Comparison of ENCODE assay signal across 9 cellular contexts in genomic region chr10:78774999-78775711, GRCh38.
DNase-seq lines count a peak whose midpoint lies in the region; ATAC-seq and TF ChIP-seq lines count a peak whose summit lies in the region.
"Had no signal": no experiment of that assay in that cellular context is flagged by ENCODE, and none has a peak within 500 bp of the region (broad histone marks: within the 10 kb centered on the region; RNA-seq: fewer than 3 reads in every experiment).

No MANE protein-coding gene starts in this region.

- no peaks in the 10 kb centered on the region for H3K79me2 ChIP-seq in mammary epithelial cell (ENCODE audit: insufficient read depth, low read length)

- CTCF ChIA-PET in mammary epithelial cell (lab: Charles Lee; ENCODE audit: low non-redundant PET), result no interaction called here
- CTCF ChIA-PET in MCF 10A (lab: Yijun Ruan, JAX), result interaction anchor here (0.6 to 1.3 kb wide), 4 partner anchors 67 to 422 kb away, joined by 3 to 4 read pairs (median 3); no protein-coding TSS in a partner anchor

- no peaks in the 10 kb centered on the region for H3K9me3 Mint-ChIP-seq in MCF 10A (ENCODE audit: unreplicated experiment)
- H3K9me3 Mint-ChIP-seq: memory B cell had no signal

- H3K4me2 ChIP-seq in mammary epithelial cell (ENCODE audit: insufficient read depth, low read depth, low read length), result no peak overlapping the region

- H4K20me1 ChIP-seq in mammary epithelial cell (ENCODE audit: insufficient read depth, low read length), result no peaks in the 10 kb centered on the region

- H3K9me3 ChIP-seq in mammary epithelial cell (replicated peaks; ENCODE audit: insufficient read depth, low read length), result no peaks in the 10 kb centered on the region
- H3K9me3 ChIP-seq in mucosa of rectum (ENCODE audit: control insufficient read depth in 2 of 2, low read length in 2 of 2), result no peaks in the 10 kb centered on the region
- no peaks in the 10 kb centered on the region for H3K9me3 ChIP-seq in upper lobe of right lung

- H2AFZ ChIP-seq in mammary epithelial cell (ENCODE audit: low read depth, low read length), result peak overlapping the region; percentile 39

- BruUV-seq in mammary epithelial cell (replicated peaks; lab: Mats Ljungman, UMichigan) (no TSS peak), MCF 10A (replicated peaks; lab: Mats Ljungman, UMichigan) (no TSS peak)

- no peak for ATAC-seq in upper lobe of right lung

- no peaks in the 10 kb centered on the region for H3K4me1 Mint-ChIP-seq in MCF 10A (ENCODE audit: insufficient read depth, unreplicated experiment)

- H3K27ac ChIP-seq in mammary epithelial cell (ENCODE audit: insufficient read depth, low read depth, low read length), result no peak overlapping the region
- H3K27ac ChIP-seq in mucosa of rectum (ENCODE audit: low read depth in 2 of 2, low read length in 2 of 2), result peak overlapping the region; percentile 50 to 67
- H3K27ac ChIP-seq in upper lobe of right lung, result peak overlapping the region; percentile 58
- peak overlapping the region in 11 of 59 donors; percentile 8 to 72 (median 33) for H3K27ac ChIP-seq in dorsolateral prefrontal cortex

- H3K9ac ChIP-seq in mammary epithelial cell (ENCODE audit: insufficient read depth, low read length) (no peak overlapping the region), mucosa of rectum (ENCODE audit: low read depth in 1 of 2, low read length in 2 of 2) (no peak overlapping the region)

- in situ Hi-C loops in mammary epithelial cell (cut with MboI; ENCODE audit: low sequenced_read_pairs in 2 of 2), result no loop called here

- H3K27me3 ChIP-seq in mammary epithelial cell (ENCODE audit: insufficient read depth, low read length) (no peaks in the 10 kb centered on the region), mucosa of rectum (ENCODE audit: control insufficient read depth in 2 of 2, insufficient read depth in 2 of 2, low read length in 2 of 2) (no peaks in the 10 kb centered on the region), upper lobe of right lung (no peaks in the 10 kb centered on the region), dorsolateral prefrontal cortex (no peaks in the 10 kb centered on the region)

- dilution Hi-C loops in mammary epithelial cell (cut with HindIII; ENCODE audit: low sequenced_read_pairs), result no loop called here

- 77% methylated on average over 13 of the region's 14 CpGs for WGBS in mammary epithelial cell (ENCODE audit: low coverage, missing lambda C conversion rate)

- H3K4me3 ChIP-seq in mammary epithelial cell (replicated peaks in 1 of 3; ENCODE audit: insufficient read depth in 1 of 3, low read depth in 2 of 3, low read length in 3 of 3), result no peak overlapping the region
- H3K4me3 ChIP-seq in mucosa of rectum (ENCODE audit: low read length in 2 of 2), result no peak overlapping the region
- no peak overlapping the region for H3K4me3 ChIP-seq in upper lobe of right lung
- no peak overlapping the region for H3K4me3 ChIP-seq in dorsolateral prefrontal cortex

- no peak for TF ChIP-seq CTCF in mammary epithelial cell (conservative IDR thresholded peaks at IDR 0.05 in 1 of 2, IDR thresholded peaks at IDR 0.05 in 1 of 2; ENCODE audit: extremely low read depth in 1 of 2, insufficient read depth in 1 of 2, low read depth in 1 of 2, low read length in 2 of 2)
- TF ChIP-seq CTCF in MCF 10A (IDR thresholded peaks at IDR 0.05; ENCODE audit: unreplicated experiment), result no peak
- no peak for TF ChIP-seq CTCF in upper lobe of right lung (IDR thresholded peaks at IDR 0.05)
- TF ChIP-seq CTCF in dorsolateral prefrontal cortex (IDR thresholded peaks at IDR 0.05 in 54 of 56, conservative IDR thresholded peaks at IDR 0.05 in 2 of 56; ENCODE audit: low read depth in 1 of 56, partially characterized antibody in 56 of 56), result peak in 2 of 56 donors; percentile 6 to 11

- POLR2A ChIA-PET in MCF 10A (lab: Yijun Ruan, JAX), result no interaction called here

- intact Hi-C loops in mammary epithelial cell (cut with micrococcal nuclease) (no loop called here), MCF 10A (cut with micrococcal nuclease) (no loop called here), upper lobe of right lung (cut with DNase I) (no loop called here), dorsolateral prefrontal cortex (cut with DNase I) (loop anchor here (5.0 to 10.0 kb wide), 4 partner anchors 197 to 473 kb away; partner anchors contain the start of gene ZMIZ1 (in 1 of the 2))

- no peak overlapping the region for H3K4me3 Mint-ChIP-seq in MCF 10A (ENCODE audit: unreplicated experiment)
- H3K4me3 Mint-ChIP-seq: memory B cell had no signal

- H3K36me3 ChIP-seq in mammary epithelial cell (ENCODE audit: insufficient read depth, low read length), result no peaks in the 10 kb centered on the region
- H3K36me3 ChIP-seq in mucosa of rectum (ENCODE audit: control insufficient read depth in 2 of 2, insufficient read depth in 2 of 2, low read length in 2 of 2), result no peaks in the 10 kb centered on the region
- H3K36me3 ChIP-seq in upper lobe of right lung, result no peaks in the 10 kb centered on the region

- no peaks in the 10 kb centered on the region for H3K27me3 Mint-ChIP-seq in MCF 10A (ENCODE audit: insufficient read depth, unreplicated experiment)

- DNase-seq in mammary epithelial cell (no peak), MCF 10A (ENCODE audit: unreplicated experiment) (no peak), brain pericyte (ENCODE audit: low read depth, low spot score) (peak; percentile 90), upper lobe of right lung (peak; percentile 54), dorsolateral prefrontal cortex (no peak), NCI-H82 (lab: John Stamatoyannopoulos, UW) (no peak)
- no peak for DNase-seq in central memory CD4-positive, alpha-beta T cell

- H3K4me1 ChIP-seq in mammary epithelial cell (ENCODE audit: insufficient read depth, low read length), result peaks cover 4% of the 10 kb centered on the region
- H3K4me1 ChIP-seq in mucosa of rectum (ENCODE audit: control insufficient read depth in 2 of 2, insufficient read depth in 2 of 2, low read length in 2 of 2), result peaks cover 9 to 11% of the 10 kb centered on the region in 2 donors
- peaks cover 18% of the 10 kb centered on the region for H3K4me1 ChIP-seq in upper lobe of right lung

- H3K36me3 Mint-ChIP-seq in MCF 10A (ENCODE audit: insufficient read depth, unreplicated experiment), result no peaks in the 10 kb centered on the region
- H3K36me3 Mint-ChIP-seq: memory B cell had no signal

- H3K27ac Mint-ChIP-seq in MCF 10A (ENCODE audit: low read depth, unreplicated experiment), result no peak overlapping the region
- H3K27ac Mint-ChIP-seq: memory B cell had no signal

Comparison
In these comparisons a context has a peak if more than half of its experiments do, and no peak if none do; other contexts are left out.
1. DNase-seq: peak in brain pericyte (single experiment) and upper lobe of right lung (single experiment); none in mammary epithelial cell (single experiment), MCF 10A (single experiment), dorsolateral prefrontal cortex (0 of 10), central memory CD4-positive, alpha-beta T cell (single experiment) and NCI-H82 (single experiment).
2. intact Hi-C loops: an anchor here in dorsolateral prefrontal cortex (5.0 to 10.0 kb wide); none called in mammary epithelial cell, MCF 10A and upper lobe of right lung.